16 cellular contexts compared by ENCODE assay signal in the genomic region with DNA sequence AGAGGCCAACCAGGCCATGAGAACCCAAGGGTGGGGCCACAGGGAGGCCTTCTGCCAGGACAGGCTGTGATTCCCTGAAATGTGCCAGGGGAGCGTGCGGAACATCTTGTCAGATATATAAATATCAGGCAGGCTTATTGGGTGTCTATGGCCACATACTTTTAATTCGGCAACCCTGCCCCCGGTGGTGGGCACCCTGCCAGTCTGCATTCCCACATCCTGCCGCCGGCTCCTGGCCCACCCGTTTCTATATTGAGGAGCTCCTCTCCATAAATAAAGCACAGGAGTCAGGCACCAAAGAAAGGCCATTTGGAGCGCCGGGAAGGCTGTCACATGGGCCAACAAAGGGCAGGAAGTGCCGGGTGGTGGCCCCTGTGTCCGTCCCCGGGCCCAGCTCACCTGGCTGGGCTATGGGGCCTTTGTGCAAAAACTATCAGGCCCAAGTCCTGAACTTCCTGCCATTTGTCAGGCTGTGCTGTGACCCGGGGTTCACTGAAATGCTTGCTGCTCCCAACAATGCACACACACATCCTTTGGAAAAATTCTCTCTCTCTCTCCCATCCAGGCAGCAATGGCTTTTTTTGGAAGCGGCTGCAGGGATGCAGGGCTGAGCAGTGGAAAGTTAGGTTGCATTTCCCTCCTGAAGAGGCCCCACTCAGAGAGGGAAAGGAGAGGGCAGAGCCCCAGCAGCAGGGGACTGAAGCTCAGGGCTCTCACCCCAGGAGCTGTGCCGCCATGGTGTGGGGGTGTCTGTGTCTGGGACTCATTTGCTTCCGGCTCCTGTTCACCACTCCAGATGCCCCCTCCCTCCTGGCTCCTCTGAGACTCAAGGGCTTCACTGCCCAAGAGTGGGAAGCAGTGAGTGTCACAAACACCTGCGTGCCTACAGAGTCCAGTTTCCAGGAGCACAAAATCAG. TPM values are rescaled to one million over a fixed set of nuclear protein-coding genes. Genes with fewer than 3 reads are reported as not detected.
A peak's percentile ranks its signal among the peaks of the same experiment; 100 is the strongest.
DNase-seq lines count a peak whose midpoint lies in the region; ATAC-seq and TF ChIP-seq lines count a peak whose summit lies in the region.
"Had no signal": no experiment of that assay in that cellular context is flagged by ENCODE, and none has a peak within 500 bp of the region (broad histone marks: within the 10 kb centered on the region; RNA-seq: fewer than 3 reads in every experiment).

No MANE protein-coding gene starts in this region.

- H3K4me3 Mint-ChIP-seq in GM23338 = no peak overlapping the region
- H3K4me3 Mint-ChIP-seq in naive thymus-derived CD4-positive, alpha-beta T cell = no peak overlapping the region
- H3K4me3 Mint-ChIP-seq: activated CD8-positive, alpha-beta T cell treated with anti-CD3 and anti-CD28 coated beads for 36 hours; activated naive CD4-positive, alpha-beta T cell treated with anti-CD3 and anti-CD28 coated beads, Interleukin-2, amount 10 ng/mL, durations not matched to agents 7 days and 5 days had no signal

- in situ Hi-C loops in mammary epithelial cell (cut with MboI; ENCODE audit: low sequenced_read_pairs in 2 of 2) = no loop called here

- no peaks in the 10 kb centered on the region for H3K9me3 Mint-ChIP-seq in GM23338
- no peaks in the 10 kb centered on the region for H3K9me3 Mint-ChIP-seq in naive thymus-derived CD4-positive, alpha-beta T cell
- H3K9me3 Mint-ChIP-seq: activated CD8-positive, alpha-beta T cell treated with anti-CD3 and anti-CD28 coated beads for 36 hours; activated naive CD4-positive, alpha-beta T cell treated with anti-CD3 and anti-CD28 coated beads, Interleukin-2, amount 10 ng/mL, durations not matched to agents 7 days and 5 days had no signal

- H3K27ac ChIP-seq in GM23338 (ENCODE audit: low read depth) (peak overlapping the region; percentile 75; the same call in 1 of the 2 replicates), mammary epithelial cell (ENCODE audit: insufficient read depth, low read depth, low read length) (no peak overlapping the region), iPS-20b (ENCODE audit: low read length) (no peak overlapping the region), substantia nigra (ENCODE audit: low read depth, low read length, poor library complexity, severe bottlenecking) (no peak overlapping the region)
- no peak overlapping the region for H3K27ac ChIP-seq in naive thymus-derived CD4-positive, alpha-beta T cell (ENCODE audit: low read depth, low read length)

- H3K36me3 ChIP-seq in GM23338 (ENCODE audit: insufficient read depth) (no peaks in the 10 kb centered on the region), mammary epithelial cell (ENCODE audit: insufficient read depth, low read length) (no peaks in the 10 kb centered on the region), iPS-20b (ENCODE audit: insufficient read depth, low read depth, low read length) (no peaks in the 10 kb centered on the region)
- H3K36me3 ChIP-seq in naive thymus-derived CD4-positive, alpha-beta T cell (ENCODE audit: control insufficient read depth in 2 of 3, insufficient read depth in 3 of 3, low read length in 3 of 3) = no peaks in the 10 kb centered on the region

- peak overlapping the region; percentile 36; the same call in 1 of the 2 replicates for H3K27ac Mint-ChIP-seq in GM23338
- H3K27ac Mint-ChIP-seq in naive thymus-derived CD4-positive, alpha-beta T cell = no peak overlapping the region
- H3K27ac Mint-ChIP-seq: activated CD8-positive, alpha-beta T cell treated with anti-CD3 and anti-CD28 coated beads for 36 hours; activated naive CD4-positive, alpha-beta T cell treated with anti-CD3 and anti-CD28 coated beads, Interleukin-2, amount 10 ng/mL, durations not matched to agents 7 days and 5 days had no signal

- TF ChIP-seq CTCF in GM23338 (conservative IDR thresholded peaks at IDR 0.05; ENCODE audit: low read depth in 2 of 2) (peak in 1 of 2 experiments; percentile 24; a peak in 1 of 4 replicates), mammary epithelial cell (conservative IDR thresholded peaks at IDR 0.05 in 1 of 2, IDR thresholded peaks at IDR 0.05 in 1 of 2; ENCODE audit: extremely low read depth in 1 of 2, insufficient read depth in 1 of 2, low read depth in 1 of 2, low read length in 2 of 2) (no peak), retinal pigment epithelial cell (conservative IDR thresholded peaks at IDR 0.05; ENCODE audit: low read depth, low read length) (peak; percentile 24)

- no peaks in the 10 kb centered on the region for H3K9me2 ChIP-seq in GM23338 (ENCODE audit: insufficient read depth)

- H4K20me1 ChIP-seq in GM23338 (replicated peaks; ENCODE audit: insufficient read depth) = no peaks in the 10 kb centered on the region
- H4K20me1 ChIP-seq in mammary epithelial cell (ENCODE audit: insufficient read depth, low read length) = no peaks in the 10 kb centered on the region

- H3K4me2 ChIP-seq in GM23338 (no peak overlapping the region), mammary epithelial cell (ENCODE audit: insufficient read depth, low read depth, low read length) (no peak overlapping the region)

- H3K79me2 ChIP-seq in GM23338 (replicated peaks; ENCODE audit: insufficient read depth) (no peaks in the 10 kb centered on the region), mammary epithelial cell (ENCODE audit: insufficient read depth, low read length) (no peaks in the 10 kb centered on the region)

- H3K9ac ChIP-seq in mammary epithelial cell (ENCODE audit: insufficient read depth, low read length) = no peak overlapping the region
- H3K9ac ChIP-seq in iPS-20b (ENCODE audit: low read depth, low read length) = peak overlapping the region; percentile 24; the same call in 1 of the 2 replicates

- H3K9me3 ChIP-seq in mammary epithelial cell (replicated peaks; ENCODE audit: insufficient read depth, low read length) = no peaks in the 10 kb centered on the region
- no peaks in the 10 kb centered on the region for H3K9me3 ChIP-seq in iPS-20b (ENCODE audit: insufficient read depth, low read depth, low read length)
- no peaks in the 10 kb centered on the region for H3K9me3 ChIP-seq in naive thymus-derived CD4-positive, alpha-beta T cell (ENCODE audit: control insufficient read depth in 2 of 3, low read length in 3 of 3)

- dilution Hi-C loops in mammary epithelial cell (cut with HindIII; ENCODE audit: low sequenced_read_pairs) = no loop called here

- intact Hi-C loops in mammary epithelial cell (cut with micrococcal nuclease) = no loop called here
- intact Hi-C loops in naive thymus-derived CD4-positive, alpha-beta T cell (cut with micrococcal nuclease) = no loop called here

- peak overlapping the region; percentile 87 for H2AFZ ChIP-seq in GM23338
- peak overlapping the region; percentile 33 for H2AFZ ChIP-seq in mammary epithelial cell (ENCODE audit: low read depth, low read length)

- CTCF ChIA-PET in mammary epithelial cell (lab: Charles Lee; ENCODE audit: low non-redundant PET) = no interaction called here
- CTCF ChIA-PET in naive thymus-derived CD4-positive, alpha-beta T cell (lab: Charles Lee) = no interaction called here

- H3K27me3 Mint-ChIP-seq in GM23338 (ENCODE audit: insufficient read depth, low read depth, poor library complexity) = peaks cover 17% of the 10 kb centered on the region
- peaks cover 4 to 6% (median 6%) of the 10 kb centered on the region in 5 donors for H3K27me3 Mint-ChIP-seq in naive thymus-derived CD4-positive, alpha-beta T cell

- no TSS peak for BruUV-seq in mammary epithelial cell (replicated peaks; lab: Mats Ljungman, UMichigan)

- ATAC-seq in GM23338 = peak; percentile 35
- no peak for ATAC-seq in naive thymus-derived CD4-positive, alpha-beta T cell
- ATAC-seq: activated CD8-positive, alpha-beta T cell treated with anti-CD3 and anti-CD28 coated beads for 36 hours; stimulated activated naive CD8-positive, alpha-beta T cell treated with anti-CD3 and anti-CD28 coated beads, Interleukin-15, Interleukin-2, amounts not matched to agents 100 U/mL and 50 U/mL, for 24 hours had no signal

- H3F3A ChIP-seq in GM23338 (replicated peaks; ENCODE audit: low read depth) = no peaks in the 10 kb centered on the region

- H3K36me3 Mint-ChIP-seq in GM23338 (ENCODE audit: low read depth) = no peaks in the 10 kb centered on the region
- H3K36me3 Mint-ChIP-seq in naive thymus-derived CD4-positive, alpha-beta T cell = no peaks in the 10 kb centered on the region
- H3K36me3 Mint-ChIP-seq: activated naive CD4-positive, alpha-beta T cell treated with anti-CD3 and anti-CD28 coated beads, Interleukin-2, amount 10 ng/mL, durations not matched to agents 7 days and 5 days had no signal

- WGBS in mammary epithelial cell (ENCODE audit: low coverage, missing lambda C conversion rate) = 48% methylated on average over 14 of the region's 17 CpGs

- DNase-seq in GM23338 (ENCODE audit: low spot score) = peak; percentile 47
- DNase-seq in mammary epithelial cell = no peak
- no peak for DNase-seq in retinal pigment epithelial cell (ENCODE audit: low read depth)
- no peak for DNase-seq in substantia nigra (lab: John Stamatoyannopoulos, UW)
- no peak for DNase-seq in naive thymus-derived CD4-positive, alpha-beta T cell
- no peak for DNase-seq in T-helper 9 cell
- no peak for DNase-seq in putamen (ENCODE audit: low spot score)
- DNase-seq: activated CD8-positive, alpha-beta T cell treated with anti-CD3 and anti-CD28 coated beads for 36 hours; activated naive CD4-positive, alpha-beta T cell treated with anti-CD3 and anti-CD28 coated beads, Interleukin-2, amount 10 ng/mL, durations not matched to agents 7 days and 5 days; islet precursor cell; NCI-H2171 treated with DMSO at 0.1 percent for 48 hours; stimulated activated CD4-positive, alpha-beta T cell treated with anti-CD3 and anti-CD28 coated beads, Interleukin-4, amount 100 ng/mL, for 4 hours; stimulated activated naive CD8-positive, alpha-beta T cell treated with anti-CD3 and anti-CD28 coated beads, Interleukin-15, Interleukin-2, amounts not matched to agents 100 U/mL and 50 U/mL, for 24 hours; T-helper 2 cell had no signal

- H3K27me3 ChIP-seq in GM23338 (ENCODE audit: insufficient read depth) = no peaks in the 10 kb centered on the region
- no peaks in the 10 kb centered on the region for H3K27me3 ChIP-seq in mammary epithelial cell (ENCODE audit: insufficient read depth, low read length)
- H3K27me3 ChIP-seq in iPS-20b (ENCODE audit: insufficient read depth, low read length) = no peaks in the 10 kb centered on the region
- H3K27me3 ChIP-seq in naive thymus-derived CD4-positive, alpha-beta T cell (ENCODE audit: control insufficient read depth in 2 of 2, insufficient read depth in 2 of 2, low read length in 2 of 2) = no peaks in the 10 kb centered on the region

- H3K4me3 ChIP-seq in GM23338 (no peak overlapping the region), mammary epithelial cell (replicated peaks in 1 of 3; ENCODE audit: insufficient read depth in 1 of 3, low read depth in 2 of 3, low read length in 3 of 3) (no peak overlapping the region), iPS-20b (ENCODE audit: low read length) (no peak overlapping the region), retinal pigment epithelial cell (ENCODE audit: low read length) (no peak overlapping the region)
- H3K4me3 ChIP-seq in naive thymus-derived CD4-positive, alpha-beta T cell (ENCODE audit: low read length) = no peak overlapping the region
- H3K4me3 ChIP-seq: coronary artery had no signal

- POLR2A ChIA-PET in naive thymus-derived CD4-positive, alpha-beta T cell (lab: Charles Lee) = interaction anchor here (0.5 kb wide), 1 partner anchor 18 kb away, joined by 5 read pairs; no protein-coding TSS in a partner anchor

- H3K4me1 ChIP-seq in GM23338 (ENCODE audit: insufficient read depth) (peaks cover 13% of the 10 kb centered on the region), mammary epithelial cell (ENCODE audit: insufficient read depth, low read length) (no peaks in the 10 kb centered on the region), iPS-20b (ENCODE audit: insufficient read depth, low read length) (no peaks in the 10 kb centered on the region; the same call in 1 of the 2 replicates)
- H3K4me1 ChIP-seq in naive thymus-derived CD4-positive, alpha-beta T cell (ENCODE audit: control insufficient read depth in 2 of 2, insufficient read depth in 2 of 2, low read length in 2 of 2) = no peaks in the 10 kb centered on the region

- H3K4me1 Mint-ChIP-seq in GM23338 = peaks cover 18% of the 10 kb centered on the region
- no peaks in the 10 kb centered on the region for H3K4me1 Mint-ChIP-seq in naive thymus-derived CD4-positive, alpha-beta T cell
- H3K4me1 Mint-ChIP-seq: activated naive CD4-positive, alpha-beta T cell treated with anti-CD3 and anti-CD28 coated beads, Interleukin-2, amount 10 ng/mL, durations not matched to agents 7 days and 5 days had no signal

RNA-seq across cellular contexts. Expression of gene PODXL, which starts 25.1 kb away (rescaled TPM):
- 698 and 727 TPM in 2 replicates for total RNA-seq in GM23338 (2014; rRNA removed; shearing (Covaris generic))
- polyA plus RNA-seq in GM23338 (2016; fragmentation: Nextera tagmentation; extraction: Ambion mirVana) (215 and 220 TPM in 2 replicates), mammary epithelial cell (0.16 TPM)
- under 1 TPM; 0.50 to 0.56 TPM for total RNA-seq in mammary epithelial cell
- not detected for polyA minus RNA-seq in mammary epithelial cell
- total RNA-seq in naive thymus-derived CD4-positive, alpha-beta T cell = 1 to 10 TPM in 1 of 5 experiments, under 1 TPM in 4; 0.05 to 1.4 (median 0.40) TPM
- under 1 TPM; 0.14 to 0.15 TPM for polyA plus RNA-seq in naive thymus-derived CD4-positive, alpha-beta T cell

Comparison
In these comparisons a context has a peak if more than half of its experiments do, and no peak if none do; other contexts are left out.
1. RNA of gene PODXL, which starts 25.1 kb away (total RNA-seq): 698 to 727 TPM in GM23338; 0.50 to 0.56 TPM in mammary epithelial cell and 0.05 to 1.4 TPM in naive thymus-derived CD4-positive, alpha-beta T cell; every median in the first group is over 100 times any median in the second.